ENCODE assay signal across 18 cellular contexts in genomic region chr19:45784096-45784495, GRCh38. TPM values are rescaled to one million over a fixed set of nuclear protein-coding genes. Genes with fewer than 3 reads are reported as not detected.
A peak's percentile ranks its signal among the peaks of the same experiment; 100 is the strongest.
DNase-seq lines count a peak whose midpoint lies in the region; ATAC-seq and TF ChIP-seq lines count a peak whose summit lies in the region.
"Had no signal": no experiment of that assay in that cellular context is flagged by ENCODE, and none has a peak within 500 bp of the region (broad histone marks: within the 10 kb centered on the region; RNA-seq: fewer than 3 reads in every experiment).

No MANE protein-coding gene starts in this region.

- no peaks in the 10 kb centered on the region for H4K20me1 ChIP-seq in HCT116 (ENCODE audit: insufficient read depth)

- H3K79me2 ChIP-seq in HCT116 (ENCODE audit: insufficient read depth, low read length): no peaks in the 10 kb centered on the region; the same call in 1 of the 2 replicates

- peak overlapping the region; percentile 91; the same call in 1 of the 2 replicates for H3K27ac ChIP-seq in HCT116 (ENCODE audit: low read depth, low read length)
- peak overlapping the region; percentile 86 to 92 for H3K27ac ChIP-seq in breast epithelium
- peak overlapping the region; percentile 64 to 76 for H3K27ac ChIP-seq in mucosa of rectum (ENCODE audit: low read depth in 2 of 2, low read length in 2 of 2)
- peak overlapping the region; percentile 79 to 89 for H3K27ac ChIP-seq in testis
- H3K27ac ChIP-seq: BLaER1 had no signal

- CTCF ChIA-PET in HCT116 (lab: Charles Lee): no interaction called here

- H3K27me3 ChIP-seq in HCT116 (ENCODE audit: insufficient read depth, low read length) (no peaks in the 10 kb centered on the region), breast epithelium (no peaks in the 10 kb centered on the region), mucosa of rectum (ENCODE audit: control insufficient read depth in 2 of 2, insufficient read depth in 2 of 2, low read length in 2 of 2) (no peaks in the 10 kb centered on the region), testis (no peaks in the 10 kb centered on the region)

- POLR2A ChIA-PET in HCT116 (lab: Charles Lee): no interaction called here

- H3K9me2 ChIP-seq in HCT116 (ENCODE audit: insufficient read depth): no peaks in the 10 kb centered on the region

- H3K4me1 ChIP-seq in HCT116 (ENCODE audit: control insufficient read depth in 1 of 2, insufficient read depth in 2 of 2, low read length in 2 of 2) (peaks cover 38 to 51% of the 10 kb centered on the region in 2 experiments), breast epithelium (peaks cover 22 to 25% of the 10 kb centered on the region in 2 donors), mucosa of rectum (ENCODE audit: control insufficient read depth in 2 of 2, insufficient read depth in 2 of 2, low read length in 2 of 2) (peaks cover 13 to 17% of the 10 kb centered on the region in 2 donors), testis (peaks cover 28% of the 10 kb centered on the region)

- no peak for TF ChIP-seq RAD21 in HCT116 (IDR thresholded peaks at IDR 0.05; ENCODE audit: low read depth)

- no TSS peak for BruUV-seq in HCT116 (replicated peaks; lab: Mats Ljungman, UMichigan)

- WGBS in testis, 2 donors: 74 to 80% methylated on average over 2 to 4 of the region's 4 CpGs

- TF ChIP-seq CTCF in HCT116 (IDR thresholded peaks at IDR 0.05 in 2 of 3, conservative IDR thresholded peaks at IDR 0.05 in 1 of 3; ENCODE audit: borderline replicate concordance in 1 of 3, insufficient read depth in 1 of 3, low read depth in 2 of 3, low read length in 2 of 3) (no peak), breast epithelium (IDR thresholded peaks at IDR 0.05) (no peak), testis (IDR thresholded peaks at IDR 0.05) (no peak)

- H3K4me3 ChIP-seq in HCT116 (replicated peaks in 1 of 2; ENCODE audit: low read depth in 1 of 2, low read length in 2 of 2) (no peak overlapping the region), breast epithelium (peak overlapping the region in 1 of 3 donors; percentile 68), mucosa of rectum (ENCODE audit: low read length in 2 of 2) (no peak overlapping the region), testis (no peak overlapping the region)
- H3K4me3 ChIP-seq: BLaER1 had no signal

- DNase-seq in HCT116 (ENCODE audit: low read depth, low spot score) (no peak), breast epithelium (ENCODE audit: low spot score in 2 of 2) (no peak), testis (no peak), nucleus accumbens (lab: John Stamatoyannopoulos, UW) (no peak)
- DNase-seq in activated CD4-positive, alpha-beta T cell treated with anti-CD3 and anti-CD28 coated beads for 48 hours: no peak
- DNase-seq: activated CD8-positive, alpha-beta memory T cell treated with anti-CD3 and anti-CD28 coated beads, Interleukin-2, amount 10 ng/mL, durations not matched to agents 7 days and 5 days; activated naive CD4-positive, alpha-beta T cell; DMS153; NCI-H1092 treated with DMSO at 0.1 percent for 48 hours; NCI-H2227 treated with DMSO at 0.1 percent for 48 hours; stimulated activated CD4-positive, alpha-beta T cell treated with anti-CD3 and anti-CD28 coated beads, Interleukin-4, amount 100 ng/mL, for 4 hours had no signal

- ATAC-seq in HCT116: no peak
- ATAC-seq in HG03521 (IDR thresholded peaks at IDR 0.05; ENCODE audit: unreplicated experiment): no peak
- no peak for ATAC-seq in HG03095 (IDR thresholded peaks at IDR 0.05; ENCODE audit: unreplicated experiment)
- ATAC-seq: activated CD8-positive, alpha-beta memory T cell treated with anti-CD3 and anti-CD28 coated beads, Interleukin-2, amount 10 ng/mL, durations not matched to agents 7 days and 5 days; stimulated activated effector memory CD8-positive, alpha-beta T cell treated with anti-CD3 and anti-CD28 coated beads, Interleukin-12 subunit alpha, Interleukin-12 subunit beta, amount 100 ng/mL, for 72 hours had no signal

- TF ChIP-seq POLR2A in HCT116 (IDR thresholded peaks at IDR 0.05; ENCODE audit: borderline replicate concordance, extremely low read depth, insufficient read depth, insufficient read length) (no peak), breast epithelium (IDR thresholded peaks at IDR 0.05) (no peak), testis (IDR thresholded peaks at IDR 0.05) (no peak)

- RAD21 ChIA-PET in HCT116 (lab: Charles Lee; ENCODE audit: low non-redundant PET in 1 of 2, low total read pairs in 2 of 2, uncharacterized antibody in 2 of 2, unreplicated experiment in 2 of 2): no interaction called here

- H2AFZ ChIP-seq in HCT116 (ENCODE audit: low read depth, low read length, poor library complexity, severe bottlenecking): no peak overlapping the region

- H3K4me2 ChIP-seq in HCT116 (ENCODE audit: low read length): peak overlapping the region; percentile 84; the same call in 1 of the 2 replicates
- H3K4me2 ChIP-seq: BLaER1 had no signal

- no peak overlapping the region for H3K9ac ChIP-seq in HCT116 (ENCODE audit: low read length)
- H3K9ac ChIP-seq in mucosa of rectum (ENCODE audit: low read depth in 1 of 2, low read length in 2 of 2): no peak overlapping the region
- H3K9ac ChIP-seq: BLaER1 had no signal

- intact Hi-C loops in HCT116 (cut with micrococcal nuclease) (no loop called here), breast epithelium (cut with DNase I; ENCODE audit: low total_unique reads) (no loop called here), testis (cut with DNase I; ENCODE audit: low total_unique reads) (no loop called here)

- H3K36me3 ChIP-seq in HCT116 (ENCODE audit: control insufficient read depth in 1 of 2, insufficient read depth in 2 of 2, low read length in 2 of 2): peaks cover 5 to 8% of the 10 kb centered on the region in 2 experiments; a peak in 3 of 4 replicates
- peaks cover 6% of the 10 kb centered on the region for H3K36me3 ChIP-seq in breast epithelium
- H3K36me3 ChIP-seq in mucosa of rectum (ENCODE audit: control insufficient read depth in 2 of 2, insufficient read depth in 2 of 2, low read length in 2 of 2): peaks cover 23 to 28% of the 10 kb centered on the region in 2 donors
- no peaks in the 10 kb centered on the region for H3K36me3 ChIP-seq in testis (ENCODE audit: low read depth, missing control alignments)

- H3K9me3 ChIP-seq in HCT116 (ENCODE audit: control insufficient read depth in 1 of 2, insufficient read depth in 1 of 2, low read depth in 1 of 2, low read length in 2 of 2) (no peaks in the 10 kb centered on the region), breast epithelium (no peaks in the 10 kb centered on the region), mucosa of rectum (ENCODE audit: control insufficient read depth in 2 of 2, low read length in 2 of 2) (no peaks in the 10 kb centered on the region), testis (no peaks in the 10 kb centered on the region)
- H3K9me3 ChIP-seq: BLaER1 had no signal

TF ChIP-seq in HCT116, 20 proteins besides CTCF, POLR2A, EP300 and RAD21 (continues in another document):
- TF ChIP-seq TCF7L2 (IDR thresholded peaks at IDR 0.05; ENCODE audit: borderline replicate concordance, extremely low read depth, insufficient read depth, insufficient read length) (no peak), SP1 (IDR thresholded peaks at IDR 0.05; ENCODE audit: low read depth) (no peak), EZH2phosphoT487 (IDR thresholded peaks at IDR 0.05; ENCODE audit: borderline replicate concordance) (no peak), SRF (IDR thresholded peaks at IDR 0.05; ENCODE audit: low read depth) (no peak), SIN3A (IDR thresholded peaks at IDR 0.05; ENCODE audit: low read depth) (no peak), CBX3 (IDR thresholded peaks at IDR 0.05; ENCODE audit: low read depth) (no peak), ZFX (IDR thresholded peaks at IDR 0.05) (no peak), ZNF274 (IDR thresholded peaks at IDR 0.05; ENCODE audit: low read depth, low read length) (no peak)
- TF ChIP-seq, protein P1, sequence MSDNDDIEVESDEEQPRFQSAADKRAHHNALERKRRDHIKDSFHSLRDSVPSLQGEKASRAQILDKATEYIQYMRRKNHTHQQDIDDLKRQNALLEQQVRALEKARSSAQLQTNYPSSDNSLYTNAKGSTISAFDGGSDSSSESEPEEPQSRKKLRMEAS (IDR thresholded peaks at IDR 0.05): no peak
- TF ChIP-seq, protein P2, sequence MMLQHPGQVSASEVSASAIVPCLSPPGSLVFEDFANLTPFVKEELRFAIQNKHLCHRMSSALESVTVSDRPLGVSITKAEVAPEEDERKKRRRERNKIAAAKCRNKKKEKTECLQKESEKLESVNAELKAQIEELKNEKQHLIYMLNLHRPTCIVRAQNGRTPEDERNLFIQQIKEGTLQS (IDR thresholded peaks at IDR 0.05): no peak

RNA-seq across cellular contexts. Expression of gene DMPK, which starts 1.8 kb away (rescaled TPM):
- 52.5 TPM for total RNA-seq in HCT116 (2021; ENCODE audit: unreplicated experiment)
- polyA plus RNA-seq in HCT116 (2012): 38.1 and 47.9 TPM in 2 replicates
- total RNA-seq in breast epithelium: 10 to 100 TPM; 16.0 to 25.6 (median 24.5) TPM
- total RNA-seq in testis: 10 to 100 TPM; 66.2 to 68.8 TPM
- 42.6 TPM for polyA plus RNA-seq in testis (ENCODE audit: insufficient read depth, low read depth, low replicate concordance)

RNA-seq across cellular contexts. Expression of gene DMWD, which starts 8.5 kb away (rescaled TPM):
- total RNA-seq in HCT116 (2021; ENCODE audit: unreplicated experiment) (56.8 TPM), breast epithelium (10 to 100 TPM; 24.2 to 31.1 (median 29.3) TPM), testis (100 to 1,000 TPM; 111 to 124 TPM)
- 28.1 and 28.5 TPM in 2 replicates for polyA plus RNA-seq in HCT116 (2012)
- polyA plus RNA-seq in testis (ENCODE audit: insufficient read depth, low read depth, low replicate concordance): 59.0 TPM

RNA-seq across cellular contexts. Expression of gene SIX5, which starts 15.0 kb away (rescaled TPM):
- total RNA-seq in HCT116 (2021; ENCODE audit: unreplicated experiment) (18.3 TPM), breast epithelium (10 to 100 TPM in 2 of 3 donors, 1 to 10 TPM in 1; 8.6 to 11.8 (median 11.8) TPM), testis (10 to 100 TPM; 16.1 to 19.4 TPM)
- polyA plus RNA-seq in HCT116 (2012): 9.5 and 11.1 TPM in 2 replicates
- 12.9 TPM for polyA plus RNA-seq in testis (ENCODE audit: insufficient read depth, low read depth, low replicate concordance)

RNA-seq across cellular contexts. Expression of gene RSPH6A, which starts 31.0 kb away (rescaled TPM):
- total RNA-seq in HCT116 (2021; ENCODE audit: unreplicated experiment): 0.57 TPM
- polyA plus RNA-seq in HCT116 (2012): not detected in 2 replicates
- under 1 TPM in 1 of 3 donors, not detected in 2; 0.15 TPM for total RNA-seq in breast epithelium
- 10 to 100 TPM; 17.0 to 20.9 TPM for total RNA-seq in testis
- polyA plus RNA-seq in testis (ENCODE audit: insufficient read depth, low read depth, low replicate concordance): 88.3 TPM
- total RNA-seq: H4 had no signal

RNA-seq across cellular contexts. Expression of gene MEIOSIN, which starts 50.9 kb away (rescaled TPM):
- total RNA-seq in HCT116 (2021; ENCODE audit: unreplicated experiment) (2.1 TPM), breast epithelium (not detected), testis (10 to 100 TPM in 1 of 2 donors, 1 to 10 TPM in 1; 9.2 to 13.8 TPM)
- polyA plus RNA-seq in HCT116 (2012): 0.86 and 1.2 TPM in 2 replicates
- 10.4 TPM for polyA plus RNA-seq in testis (ENCODE audit: insufficient read depth, low read depth, low replicate concordance)
- total RNA-seq: activated CD8-positive, alpha-beta memory T cell treated with anti-CD3 and anti-CD28 coated beads, Interleukin-2, amount 10 ng/mL, durations not matched to agents 7 days and 5 days; H4; renal cortical epithelial cell had no signal
